In the genomic region with DNA sequence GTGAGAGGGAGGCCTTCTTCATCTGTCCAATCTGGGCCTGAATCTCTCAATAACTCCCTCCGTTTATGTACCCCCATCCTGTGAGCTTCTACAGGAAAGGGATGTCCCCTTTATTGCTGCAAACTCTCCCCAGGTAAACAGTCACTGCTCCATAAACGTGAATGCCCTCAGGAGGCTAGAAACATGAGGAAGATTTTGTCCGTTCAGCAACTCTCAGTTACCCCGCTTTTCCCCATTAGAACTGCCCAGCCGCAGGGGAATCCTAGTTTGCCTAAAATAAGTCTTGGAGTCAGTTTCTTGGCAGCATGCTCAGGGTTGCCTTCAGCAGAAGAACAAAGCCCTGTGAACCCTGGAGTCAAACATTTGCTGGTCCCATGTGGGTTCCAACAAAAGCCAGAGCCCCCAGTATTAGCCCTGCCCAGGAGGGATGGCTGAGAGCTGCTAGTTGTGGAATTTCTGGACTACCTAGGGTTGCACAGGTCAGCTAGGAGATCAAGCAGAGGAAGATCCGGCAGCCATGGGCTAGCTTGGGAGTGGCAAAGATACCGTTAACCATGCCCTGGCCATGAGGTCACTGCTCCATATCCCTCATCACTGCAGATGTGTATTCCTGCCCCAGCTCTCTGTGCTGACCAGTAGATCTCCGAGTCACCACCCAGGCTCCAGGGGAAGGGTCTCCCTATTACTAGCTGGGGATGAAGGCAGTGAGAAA, we compare ENCODE assay signal across 12 cellular contexts. TPM values are rescaled to one million over a fixed set of nuclear protein-coding genes. Genes with fewer than 3 reads are reported as not detected.
A peak's percentile ranks its signal among the peaks of the same experiment; 100 is the strongest.
DNase-seq lines count a peak whose midpoint lies in the region; ATAC-seq and TF ChIP-seq lines count a peak whose summit lies in the region.
"Had no signal": no experiment of that assay in that cellular context is flagged by ENCODE, and none has a peak within 500 bp of the region (broad histone marks: within the 10 kb centered on the region; RNA-seq: fewer than 3 reads in every experiment).

No MANE protein-coding gene starts in this region.

- no peaks in the 10 kb centered on the region for H3K36me3 Mint-ChIP-seq in activated naive CD4-positive, alpha-beta T cell treated with anti-CD3 and anti-CD28 coated beads, Interleukin-2, amount 10 ng/mL, durations not matched to agents 7 days and 5 days
- H3K36me3 Mint-ChIP-seq in activated naive CD4-positive, alpha-beta T cell treated with anti-CD3 and anti-CD28 coated beads, Interleukin-2, amount 50 U/mL, for 72 hours: no peaks in the 10 kb centered on the region
- peaks cover 5% of the 10 kb centered on the region for H3K36me3 Mint-ChIP-seq in progenitor cell of endocrine pancreas (ENCODE audit: insufficient read depth)

- no peak for DNase-seq in activated naive CD4-positive, alpha-beta T cell treated with anti-CD3 and anti-CD28 coated beads, Interleukin-2, amount 10 ng/mL, durations not matched to agents 7 days and 5 days
- DNase-seq in activated naive CD4-positive, alpha-beta T cell treated with anti-CD3 and anti-CD28 coated beads, Interleukin-2, amount 50 U/mL, for 72 hours (ENCODE audit: low spot score in 2 of 2): no peak
- DNase-seq in PC-9: no peak
- DNase-seq in progenitor cell of endocrine pancreas (ENCODE audit: low spot score, unreplicated experiment): no peak
- DNase-seq in HuH-7 (ENCODE audit: low spot score): no peak
- no peak for DNase-seq in brain microvascular endothelial cell
- DNase-seq in GM10266 (ENCODE audit: extremely low spot score): no peak
- DNase-seq: activated CD4-positive, CD25-positive, alpha-beta regulatory T cell; NK-92 treated with Interleukin-12 subunit alpha and Interleukin-12 subunit beta, amount 100 ng/mL, for 24 hours had no signal

- BruUV-seq in PC-9 (replicated peaks; lab: Mats Ljungman, UMichigan): no TSS peak

- intact Hi-C loops in PC-9 (cut with micrococcal nuclease; ENCODE audit: unreplicated experiment): no loop called here

- in situ Hi-C loops in brain microvascular endothelial cell (cut with HindIII; ENCODE audit: low pct_ligation_motif_present, low sequenced_read_pairs): no loop called here

- H4K20me1 ChIP-seq in PC-9 (ENCODE audit: insufficient read depth): no peaks in the 10 kb centered on the region

- H3K27ac ChIP-seq in PC-9 (no peak overlapping the region), iPS-18a (ENCODE audit: low read length) (no peak overlapping the region), brain microvascular endothelial cell (no peak overlapping the region)
- H3K27ac ChIP-seq: parathyroid adenoma, SK-N-MC had no signal

- POLR2A ChIA-PET in PC-9 (lab: Charles Lee; ENCODE audit: unreplicated experiment): interaction anchor here (0.8 kb wide), 1 partner anchor 67 kb away, joined by 5 read pairs; no protein-coding TSS in a partner anchor

- peak overlapping the region; percentile 56 for H3K4me2 ChIP-seq in PC-9

- CTCF ChIA-PET in activated naive CD4-positive, alpha-beta T cell treated with anti-CD3 and anti-CD28 coated beads, Interleukin-2, amount 10 ng/mL, durations not matched to agents 7 days and 5 days (lab: Charles Lee): no interaction called here
- CTCF ChIA-PET in PC-9 (lab: Charles Lee): no interaction called here

- H3K4me3 ChIP-seq in PC-9: no peak overlapping the region
- H3K4me3 ChIP-seq in iPS-18a (ENCODE audit: low read length): peak overlapping the region; percentile 39
- H3K4me3 ChIP-seq in brain microvascular endothelial cell (ENCODE audit: low read depth, low read length): no peak overlapping the region

- H3K27me3 ChIP-seq in PC-9 (ENCODE audit: insufficient read depth, low read depth): no peaks in the 10 kb centered on the region
- H3K27me3 ChIP-seq in iPS-18a (ENCODE audit: control insufficient read depth, insufficient read depth, low read length): peaks cover 46% of the 10 kb centered on the region
- H3K27me3 ChIP-seq in brain microvascular endothelial cell (replicated peaks): peaks cover 2% of the 10 kb centered on the region

- peaks cover 6% of the 10 kb centered on the region for H3K4me1 Mint-ChIP-seq in activated naive CD4-positive, alpha-beta T cell treated with anti-CD3 and anti-CD28 coated beads, Interleukin-2, amount 10 ng/mL, durations not matched to agents 7 days and 5 days
- peaks cover 32% of the 10 kb centered on the region for H3K4me1 Mint-ChIP-seq in progenitor cell of endocrine pancreas (ENCODE audit: low read depth)

- no peaks in the 10 kb centered on the region for H3K36me3 ChIP-seq in PC-9 (ENCODE audit: low read depth)
- no peaks in the 10 kb centered on the region for H3K36me3 ChIP-seq in iPS-18a (ENCODE audit: control insufficient read depth, low read depth, low read length)
- no peaks in the 10 kb centered on the region for H3K36me3 ChIP-seq in brain microvascular endothelial cell (replicated peaks)

- no peaks in the 10 kb centered on the region for H3K79me2 ChIP-seq in PC-9 (ENCODE audit: low read depth)
- H3K79me2 ChIP-seq: parathyroid adenoma had no signal

- H3K27ac Mint-ChIP-seq in activated naive CD4-positive, alpha-beta T cell treated with anti-CD3 and anti-CD28 coated beads, Interleukin-2, amount 10 ng/mL, durations not matched to agents 7 days and 5 days: no peak overlapping the region
- no peak overlapping the region for H3K27ac Mint-ChIP-seq in activated naive CD4-positive, alpha-beta T cell treated with anti-CD3 and anti-CD28 coated beads, Interleukin-2, amount 50 U/mL, for 72 hours
- H3K27ac Mint-ChIP-seq in progenitor cell of endocrine pancreas: peak overlapping the region; percentile 81

- no peak overlapping the region for H3K9ac ChIP-seq in iPS-18a (ENCODE audit: low read length)
- H3K9ac ChIP-seq: parathyroid adenoma had no signal

- H3K4me1 ChIP-seq in PC-9 (replicated peaks; ENCODE audit: insufficient read depth): peaks cover 20% of the 10 kb centered on the region
- no peaks in the 10 kb centered on the region for H3K4me1 ChIP-seq in iPS-18a (ENCODE audit: control insufficient read depth, low read depth, low read length)

- H3K9me3 Mint-ChIP-seq in activated naive CD4-positive, alpha-beta T cell treated with anti-CD3 and anti-CD28 coated beads, Interleukin-2, amount 10 ng/mL, durations not matched to agents 7 days and 5 days: no peaks in the 10 kb centered on the region
- no peaks in the 10 kb centered on the region for H3K9me3 Mint-ChIP-seq in activated naive CD4-positive, alpha-beta T cell treated with anti-CD3 and anti-CD28 coated beads, Interleukin-2, amount 50 U/mL, for 72 hours
- H3K9me3 Mint-ChIP-seq in progenitor cell of endocrine pancreas (ENCODE audit: low read depth): no peaks in the 10 kb centered on the region

- no peak for TF ChIP-seq CTCF in PC-9 (conservative IDR thresholded peaks at IDR 0.05)
- no peak for TF ChIP-seq CTCF in progenitor cell of endocrine pancreas (IDR thresholded peaks at IDR 0.05; ENCODE audit: unreplicated experiment)
- TF ChIP-seq CTCF in brain microvascular endothelial cell (IDR thresholded peaks at IDR 0.05; ENCODE audit: low read depth, low read length, missing control alignments): no peak
- no peak for TF ChIP-seq CTCF in GM10266 (IDR thresholded peaks at IDR 0.05; ENCODE audit: control insufficient read depth, insufficient read depth, low read depth, missing control alignments)

- H3F3A ChIP-seq in PC-9 (ENCODE audit: insufficient read depth, low read depth): peaks cover 8% of the 10 kb centered on the region; the same call in 1 of the 2 replicates

- no peaks in the 10 kb centered on the region for H3K9me2 ChIP-seq in PC-9 (ENCODE audit: insufficient read depth)

- H2AFZ ChIP-seq in PC-9: no peak overlapping the region

- ATAC-seq in activated naive CD4-positive, alpha-beta T cell treated with anti-CD3 and anti-CD28 coated beads, Interleukin-2, amount 50 U/mL, for 72 hours: no peak

- no peaks in the 10 kb centered on the region for H3K9me3 ChIP-seq in PC-9 (ENCODE audit: insufficient read depth, low read depth)
- H3K9me3 ChIP-seq in iPS-18a (ENCODE audit: control insufficient read depth, low read depth, low read length): no peaks in the 10 kb centered on the region

- H3K27me3 Mint-ChIP-seq in activated naive CD4-positive, alpha-beta T cell treated with anti-CD3 and anti-CD28 coated beads, Interleukin-2, amount 10 ng/mL, durations not matched to agents 7 days and 5 days: peaks cover 60% of the 10 kb centered on the region
- peaks cover 33% of the 10 kb centered on the region for H3K27me3 Mint-ChIP-seq in progenitor cell of endocrine pancreas

- H3K4me3 Mint-ChIP-seq in activated naive CD4-positive, alpha-beta T cell treated with anti-CD3 and anti-CD28 coated beads, Interleukin-2, amount 10 ng/mL, durations not matched to agents 7 days and 5 days: peak overlapping the region; percentile 27
- H3K4me3 Mint-ChIP-seq in progenitor cell of endocrine pancreas (ENCODE audit: low read depth): peak overlapping the region; percentile 67

RNA-seq across cellular contexts. Expression of gene LRRN4, which starts 0.6 kb away (rescaled TPM):
- total RNA-seq in activated naive CD4-positive, alpha-beta T cell treated with anti-CD3 and anti-CD28 coated beads, Interleukin-2, amount 50 U/mL, for 72 hours: not detected
- total RNA-seq in PC-9 (2021) (0.23 and 0.72 TPM in 2 replicates), progenitor cell of endocrine pancreas (5.6 and 7.7 TPM in 2 replicates)

RNA-seq across cellular contexts. Expression of gene CRLS1, which starts 47.3 kb away (rescaled TPM):
- total RNA-seq in activated naive CD4-positive, alpha-beta T cell treated with anti-CD3 and anti-CD28 coated beads, Interleukin-2, amount 50 U/mL, for 72 hours: 10 to 100 TPM; 18.6 to 59.3 TPM
- 24.6 and 43.6 TPM in 2 replicates for total RNA-seq in PC-9 (2021)
- total RNA-seq in progenitor cell of endocrine pancreas: 44.8 TPM in 2 replicates
